Comparison of ENCODE assay signal across 1 cellular context in the genomic region with DNA sequence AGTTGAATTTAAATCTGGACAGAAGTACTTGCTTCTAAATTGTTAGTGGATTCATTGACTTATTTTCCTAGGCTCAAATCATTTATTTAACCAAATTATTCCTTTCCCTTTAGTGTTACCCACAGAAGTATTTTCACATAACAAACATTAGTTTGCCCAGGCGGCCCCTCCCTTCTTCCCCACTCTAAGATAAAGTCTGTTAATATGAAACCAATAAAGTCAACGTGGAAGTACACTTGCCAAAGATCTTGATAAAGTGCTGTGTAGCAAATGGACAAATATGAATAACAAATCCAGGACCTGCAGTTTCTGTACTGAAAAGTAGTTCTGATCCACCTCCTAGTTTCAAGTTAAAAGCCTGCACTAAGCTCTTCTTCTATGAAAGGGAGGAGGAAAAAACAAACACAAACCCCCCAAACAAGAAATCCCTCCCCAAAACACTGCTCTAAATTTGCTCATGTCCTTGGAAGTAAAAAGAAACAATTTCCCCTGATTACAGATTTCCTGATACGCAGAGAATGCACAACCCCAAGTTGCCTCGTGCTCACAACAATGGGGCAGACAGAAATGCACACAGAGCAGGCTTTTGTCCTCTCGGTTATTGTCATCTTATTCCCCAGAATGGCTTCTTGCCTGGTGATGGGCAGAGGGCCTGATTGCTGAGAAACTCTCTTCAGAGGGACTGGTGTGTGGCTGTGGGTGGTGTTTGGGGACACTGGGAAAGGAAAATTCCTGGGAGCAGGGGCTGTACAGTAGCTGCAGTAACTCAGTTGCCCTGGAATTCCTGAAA.
TF ChIP-seq lines count a peak whose summit lies in the region.

No MANE protein-coding gene starts in this region.

TF ChIP-seq in A549, 52 proteins besides CTCF, POLR2A, EP300 and RAD21 (continued from another document):
- TF ChIP-seq, protein P1, sequence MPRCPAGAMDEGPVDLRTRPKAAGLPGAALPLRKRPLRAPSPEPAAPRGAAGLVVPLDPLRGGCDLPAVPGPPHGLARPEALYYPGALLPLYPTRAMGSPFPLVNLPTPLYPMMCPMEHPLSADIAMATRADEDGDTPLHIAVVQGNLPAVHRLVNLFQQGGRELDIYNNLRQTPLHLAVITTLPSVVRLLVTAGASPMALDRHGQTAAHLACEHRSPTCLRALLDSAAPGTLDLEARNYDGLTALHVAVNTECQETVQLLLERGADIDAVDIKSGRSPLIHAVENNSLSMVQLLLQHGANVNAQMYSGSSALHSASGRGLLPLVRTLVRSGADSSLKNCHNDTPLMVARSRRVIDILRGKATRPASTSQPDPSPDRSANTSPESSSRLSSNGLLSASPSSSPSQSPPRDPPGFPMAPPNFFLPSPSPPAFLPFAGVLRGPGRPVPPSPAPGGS (IDR thresholded peaks at IDR 0.05) = no peak
- TF ChIP-seq TFCP2L1 (CRISPR knock-in tag; IDR thresholded peaks at IDR 0.05) (no peak), RNF2 (IDR thresholded peaks at IDR 0.05; ENCODE audit: borderline replicate concordance, low read depth) (no peak), RFX5 (IDR thresholded peaks at IDR 0.05) (no peak)
